ENCODE assay signal across 8 cellular contexts in the genomic region with DNA sequence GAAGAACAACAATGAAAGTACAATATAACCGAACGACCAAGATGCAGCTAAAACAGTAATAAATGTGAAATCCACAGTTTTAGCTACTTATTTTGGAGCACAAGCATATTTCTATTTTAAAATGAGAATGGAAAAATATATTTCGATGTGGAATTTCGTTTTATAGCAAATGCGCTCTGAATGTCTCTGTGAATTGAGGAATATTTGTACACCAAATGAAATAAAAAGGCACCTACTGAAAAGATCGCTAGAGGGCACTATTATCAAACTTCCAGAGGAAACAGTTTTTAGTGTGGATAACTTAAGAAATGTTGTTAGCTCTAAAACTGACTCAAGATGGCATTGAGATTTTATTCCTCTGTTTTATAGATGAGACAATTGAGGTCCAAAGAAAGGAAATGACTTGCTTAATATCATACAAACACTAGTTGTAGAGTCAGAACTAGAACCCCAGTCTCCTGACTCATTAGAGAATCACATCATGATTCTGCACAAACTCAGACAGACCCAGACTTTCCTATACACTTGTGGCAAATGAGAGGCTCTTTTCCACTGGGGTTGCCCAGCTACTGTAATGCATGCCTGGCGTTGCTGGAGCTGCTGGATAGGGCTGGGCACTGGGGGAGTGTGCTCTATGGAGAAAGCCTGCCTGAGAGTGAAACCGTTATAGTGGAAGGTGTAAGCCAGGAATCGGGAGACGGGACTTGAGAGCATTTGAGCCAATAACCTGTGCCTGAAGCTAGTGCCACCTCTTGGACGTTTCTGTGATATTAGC. TPM values are rescaled to one million over a fixed set of nuclear protein-coding genes. Genes with fewer than 3 reads are reported as not detected.
A peak's percentile ranks its signal among the peaks of the same experiment; 100 is the strongest.
DNase-seq lines count a peak whose midpoint lies in the region; ATAC-seq and TF ChIP-seq lines count a peak whose summit lies in the region.

No MANE protein-coding gene starts in this region.

- H3K4me3 ChIP-seq in fibroblast of mammary gland (ENCODE audit: control insufficient read depth, low read depth, low read length) (peak overlapping the region; percentile 27), aorta (ENCODE audit: low read length in 2 of 2) (peak overlapping the region; percentile 41 to 42)

- H3K36me3 Mint-ChIP-seq in activated B cell treated with CpG ODN at 0.5 μM for 24 hours (ENCODE audit: low read depth) (peaks cover 3% of the 10 kb centered on the region), neural crest cell (ENCODE audit: low read depth) (peaks cover 1% of the 10 kb centered on the region)

- 4 to 8% methylated on average over 11 of the region's 11 CpGs for WGBS in aorta, 2 donors

- TF ChIP-seq CTCF in GM20000 (IDR thresholded peaks at IDR 0.05; ENCODE audit: extremely low read depth, missing control alignments) = peak; percentile 3
- TF ChIP-seq CTCF in activated B cell treated with CpG ODN at 0.5 μM for 24 hours (IDR thresholded peaks at IDR 0.05) = peak; percentile 64
- TF ChIP-seq CTCF in fibroblast of mammary gland (conservative IDR thresholded peaks at IDR 0.05; ENCODE audit: control insufficient read depth, insufficient read depth, low read depth, low read length) = peak; percentile 85
- peak; percentile 83 for TF ChIP-seq CTCF in neural crest cell (conservative IDR thresholded peaks at IDR 0.05)

- no peaks in the 10 kb centered on the region for H3K27me3 ChIP-seq in aorta (ENCODE audit: control insufficient read depth in 1 of 2, insufficient read depth in 2 of 2, low read length in 1 of 2)

- H3K9me3 ChIP-seq in aorta (ENCODE audit: control insufficient read depth, low read length) = no peaks in the 10 kb centered on the region

- no peaks in the 10 kb centered on the region for H3K27me3 Mint-ChIP-seq in activated B cell treated with CpG ODN at 0.5 μM for 24 hours
- H3K27me3 Mint-ChIP-seq in neural crest cell (ENCODE audit: low read depth) = peaks cover 19% of the 10 kb centered on the region

- POLR2A ChIA-PET in activated B cell treated with CpG ODN at 0.5 μM for 24 hours (lab: Charles Lee) = interaction anchor here (1.2 kb wide), 2 partner anchors 232 to 235 kb away, joined by 3 to 4 read pairs; no protein-coding TSS in a partner anchor

- no peaks in the 10 kb centered on the region for H3K4me1 ChIP-seq in aorta (ENCODE audit: control insufficient read depth in 1 of 2, insufficient read depth in 2 of 2, low read length in 2 of 2)

- H3K27ac Mint-ChIP-seq in activated B cell treated with CpG ODN at 0.5 μM for 24 hours (no peak overlapping the region), neural crest cell (ENCODE audit: unreplicated experiment) (no peak overlapping the region)

- H3K9me3 Mint-ChIP-seq in activated B cell treated with CpG ODN at 0.5 μM for 24 hours = no peaks in the 10 kb centered on the region
- no peaks in the 10 kb centered on the region for H3K9me3 Mint-ChIP-seq in neural crest cell

- no peaks in the 10 kb centered on the region for H3K36me3 ChIP-seq in aorta (ENCODE audit: control insufficient read depth in 1 of 2, insufficient read depth in 2 of 2, low read length in 1 of 2)

- peak; percentile 59 for DNase-seq in Ammon's horn (ENCODE audit: low spot score)
- DNase-seq in GM20000 (ENCODE audit: low spot score) = peak; percentile 51
- peak; percentile 77 for DNase-seq in NCI-H2171 treated with DMSO at 0.1 percent for 48 hours (lab: John Stamatoyannopoulos, UW)
- no peak for DNase-seq in activated B cell treated with CpG ODN at 0.5 μM for 24 hours
- peak; percentile 72 for DNase-seq in fibroblast of mammary gland (ENCODE audit: low read depth)
- no peak for DNase-seq in neural crest cell (ENCODE audit: low read depth, low spot score)
- DNase-seq in aorta = no peak

- ATAC-seq in activated B cell treated with CpG ODN at 0.5 μM for 24 hours (ENCODE audit: low read depth) (peak; percentile 14), aorta (ENCODE audit: low FRiP score) (peak; percentile 83), HG03460 (IDR thresholded peaks at IDR 0.05; ENCODE audit: unreplicated experiment) (no peak)

- CTCF ChIA-PET in activated B cell treated with CpG ODN at 0.5 μM for 24 hours (lab: Charles Lee) = interaction anchor here (0.6 to 8.5 kb wide), 17 partner anchors 9 to 341 kb away, joined by 3 to 189 read pairs (median 4); no protein-coding TSS in a partner anchor

- H3K4me1 Mint-ChIP-seq in activated B cell treated with CpG ODN at 0.5 μM for 24 hours (peaks cover 5% of the 10 kb centered on the region), neural crest cell (peaks cover 3% of the 10 kb centered on the region)

- intact Hi-C loops in activated B cell treated with CpG ODN at 0.5 μM for 24 hours (cut with micrococcal nuclease) (loop anchor here (1.0 to 5.0 kb wide), 5 partner anchors 49 to 235 kb away; no protein-coding TSS in a partner anchor), aorta (cut with DNase I) (loop anchor here (2.0 to 10.0 kb wide), 3 partner anchors 159 to 236 kb away; no protein-coding TSS in a partner anchor)

- peak overlapping the region in 1 of 2 donors; percentile 57 for H3K27ac ChIP-seq in aorta (ENCODE audit: low read depth in 1 of 2, low read length in 2 of 2)

- H3K4me3 Mint-ChIP-seq in activated B cell treated with CpG ODN at 0.5 μM for 24 hours (no peak overlapping the region), neural crest cell (no peak overlapping the region)

RNA-seq across cellular contexts. Expression of a gene that starts 51.9 kb away (rescaled TPM):
- 26.6 and 27.1 TPM in 2 replicates for total RNA-seq in activated B cell treated with CpG ODN at 0.5 μM for 24 hours
- 22.6 and 27.5 TPM in 2 replicates for total RNA-seq in neural crest cell
- total RNA-seq in aorta = 10 to 100 TPM; 19.0 to 22.0 TPM
- 10 to 100 TPM in 1 of 2 donors, 1 to 10 TPM in 1; 9.6 to 12.6 TPM for polyA plus RNA-seq in aorta

Comparison
In these comparisons a context has a peak if more than half of its experiments do, and no peak if none do; other contexts are left out.
1. DNase-seq: peak in Ammon's horn (single experiment), GM20000 (single experiment), NCI-H2171 treated with DMSO at 0.1 percent for 48 hours (single experiment) and fibroblast of mammary gland (single experiment); none in activated B cell treated with CpG ODN at 0.5 μM for 24 hours (single experiment), neural crest cell (single experiment) and aorta (0 of 2).
2. CTCF ChIP-seq: peak in every context shown above with its lines; median percentile 85 in fibroblast of mammary gland; 83 in neural crest cell; 64 in activated B cell treated with CpG ODN at 0.5 μM for 24 hours; 3 in GM20000.